Comparison of ENCODE assay signal across 14 cellular contexts in the genomic region with DNA sequence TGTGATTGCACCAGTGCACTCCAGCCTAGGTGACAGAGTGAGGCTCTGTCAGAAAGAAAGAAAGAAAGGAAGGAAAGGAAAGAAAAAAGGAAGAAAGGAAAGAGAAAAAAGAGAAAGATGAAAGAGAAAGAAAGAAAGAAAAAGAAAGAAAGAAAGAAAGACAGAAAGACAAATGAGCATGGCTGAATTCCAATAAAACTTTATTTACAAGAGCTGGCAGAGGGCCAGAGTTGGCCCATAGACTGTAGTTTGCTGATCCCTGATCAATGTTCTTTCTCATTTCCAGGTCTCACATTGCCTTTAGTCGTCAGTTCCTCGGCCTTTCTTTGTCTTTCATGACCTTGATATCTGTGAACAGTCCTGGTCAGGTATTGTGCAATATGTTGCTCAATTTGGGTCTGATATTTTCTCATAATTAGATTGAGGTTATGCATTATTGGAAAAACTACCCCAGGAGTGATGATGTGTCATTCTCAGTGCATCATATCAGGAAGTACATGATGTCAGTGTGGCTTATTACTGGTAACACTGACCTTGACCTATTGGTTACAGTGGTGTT.
DNase-seq lines count a peak whose midpoint lies in the region; FAIRE-seq and TF ChIP-seq lines count a peak whose summit lies in the region.
"Had no signal": no experiment of that assay in that cellular context is flagged by ENCODE, and none has a peak within 500 bp of the region (broad histone marks: within the 10 kb centered on the region; RNA-seq: fewer than 3 reads in every experiment).

No MANE protein-coding gene starts in this region.

- H3K4me2 ChIP-seq in endothelial cell of umbilical vein (ENCODE audit: insufficient read depth, low read length) = peak overlapping the region; percentile 14

- CTCF ChIA-PET in endothelial cell of umbilical vein (lab: Charles Lee) = no interaction called here

- H3K4me3 ChIP-seq in endothelial cell of umbilical vein (replicated peaks in 1 of 3; ENCODE audit: insufficient read depth in 1 of 3, low read depth in 1 of 3, low read length in 3 of 3) (no peak overlapping the region), skeletal muscle cell (ENCODE audit: low read depth, low read length) (no peak overlapping the region)
- H3K4me3 ChIP-seq: upper lobe of right lung had no signal

- intact Hi-C loops in endothelial cell of umbilical vein (cut with micrococcal nuclease) = no loop called here

- DNase-seq in DMS53 (lab: John Stamatoyannopoulos, UW) = peak; percentile 15
- no peak for DNase-seq in DMS53 treated with DMSO at 0.1 percent for 48 hours (lab: John Stamatoyannopoulos, UW; ENCODE audit: unreplicated experiment)
- peak; percentile 83 for DNase-seq in OCI-M1 (lab: John Stamatoyannopoulos, UW)
- peak; percentile 37 for DNase-seq in endothelial cell of umbilical vein (ENCODE audit: low read depth, low spot score)
- DNase-seq in skeletal muscle cell (ENCODE audit: low read depth) = peak; percentile 63
- no peak for DNase-seq in H54 (ENCODE audit: insufficient read length, low spot score)
- DNase-seq in COLO668 (lab: John Stamatoyannopoulos, UW; ENCODE audit: unreplicated experiment) = no peak
- no peak for DNase-seq in activated T-cell treated with anti-CD3 and anti-CD28 coated beads for 4 hours
- DNase-seq: Kasumi-1, NCI-H446, SHP77, upper lobe of right lung had no signal

- no peak overlapping the region for H3K9ac ChIP-seq in endothelial cell of umbilical vein (replicated peaks; ENCODE audit: extremely low read depth, insufficient read depth, low read length)

- H3K4me1 ChIP-seq in endothelial cell of umbilical vein (ENCODE audit: control insufficient read depth, extremely low read depth, insufficient read depth, low read length) = peaks cover 28% of the 10 kb centered on the region

- no peak overlapping the region for H3K27ac ChIP-seq in endothelial cell of umbilical vein (ENCODE audit: insufficient read depth, low read depth, low read length)
- H3K27ac ChIP-seq: 22Rv1, upper lobe of right lung had no signal

- POLR2A ChIA-PET in endothelial cell of umbilical vein (lab: Charles Lee) = no interaction called here

- H3K27me3 ChIP-seq in endothelial cell of umbilical vein (ENCODE audit: control insufficient read depth in 2 of 2, insufficient read depth in 2 of 2, low read length in 2 of 2) = no peaks in the 10 kb centered on the region
- H3K27me3 ChIP-seq: upper lobe of right lung had no signal

- BruUV-seq in endothelial cell of umbilical vein (replicated peaks; lab: Mats Ljungman, UMichigan) = no TSS peak

- TF ChIP-seq CTCF in endothelial cell of umbilical vein (IDR thresholded peaks at IDR 0.05; ENCODE audit: extremely low read depth in 1 of 2, insufficient read depth in 1 of 2, low read depth in 1 of 2, low read length in 2 of 2) = no peak

- no peaks in the 10 kb centered on the region for H3K9me1 ChIP-seq in endothelial cell of umbilical vein (replicated peaks; ENCODE audit: control insufficient read depth, extremely low read depth, insufficient read depth, low read length)

- no peak for TF ChIP-seq POLR2A in endothelial cell of umbilical vein (IDR thresholded peaks at IDR 0.05; ENCODE audit: low read depth, low read length)
- no peak for TF ChIP-seq POLR2A in H54 (IDR thresholded peaks at IDR 0.05; ENCODE audit: low read depth, low read length)

- H3K9me3 ChIP-seq in endothelial cell of umbilical vein (replicated peaks; ENCODE audit: control insufficient read depth, insufficient read depth, low read length) = no peaks in the 10 kb centered on the region
- H3K9me3 ChIP-seq: upper lobe of right lung had no signal

- dilution Hi-C loops in endothelial cell of umbilical vein (cut with MboI; ENCODE audit: extremely low pct_ligation_motif_present, low sequenced_read_pairs) = no loop called here

- no peaks in the 10 kb centered on the region for H3K36me3 ChIP-seq in endothelial cell of umbilical vein (ENCODE audit: control insufficient read depth in 2 of 2, extremely low read depth in 1 of 2, insufficient read depth in 2 of 2, low read length in 2 of 2)
- H3K36me3 ChIP-seq: upper lobe of right lung had no signal

- no peaks in the 10 kb centered on the region for H4K20me1 ChIP-seq in endothelial cell of umbilical vein (replicated peaks; ENCODE audit: control insufficient read depth, extremely low read depth, insufficient read depth, low read length)

- no peaks in the 10 kb centered on the region for H3K79me2 ChIP-seq in endothelial cell of umbilical vein (ENCODE audit: control insufficient read depth, insufficient read depth, low read length)

- peak; percentile 70 for FAIRE-seq in endothelial cell of umbilical vein (lab: Jason Lieb, UNC)
- no peak for FAIRE-seq in H54 (lab: Jason Lieb, UNC)
- FAIRE-seq: islet of Langerhans had no signal

- no peak overlapping the region for H2AFZ ChIP-seq in endothelial cell of umbilical vein (ENCODE audit: low read depth, low read length)

TF ChIP-seq in endothelial cell of umbilical vein, 7 proteins besides CTCF, POLR2A, EP300 and RAD21:
- TF ChIP-seq GATA2 (IDR thresholded peaks at IDR 0.05; ENCODE audit: insufficient read depth, insufficient read length, low read depth, low read length) = no peak
- no peak for TF ChIP-seq EZH2 (IDR thresholded peaks at IDR 0.05; ENCODE audit: borderline replicate concordance, low read depth, low read length, severe bottlenecking)
- peak; percentile 71 for TF ChIP-seq JUN (IDR thresholded peaks at IDR 0.05; ENCODE audit: borderline replicate concordance, insufficient read depth, insufficient read length, low read depth)
- peak; percentile 75 for TF ChIP-seq FOS (IDR thresholded peaks at IDR 0.05; ENCODE audit: borderline replicate concordance, insufficient read depth, low read length)
- TF ChIP-seq MYC (IDR thresholded peaks at IDR 0.05; ENCODE audit: low read depth, low read length) = no peak
- TF ChIP-seq POLR2AphosphoS5 (IDR thresholded peaks at IDR 0.05; ENCODE audit: insufficient read depth, low read depth, low read length) = no peak
- TF ChIP-seq MAX (IDR thresholded peaks at IDR 0.05; ENCODE audit: insufficient read depth, insufficient read length) = no peak

Comparison
In these comparisons a context has a peak if more than half of its experiments do, and no peak if none do; other contexts are left out.
1. DNase-seq: peak in DMS53 (single experiment), OCI-M1 (single experiment), endothelial cell of umbilical vein (single experiment) and skeletal muscle cell (single experiment); none in DMS53 treated with DMSO at 0.1 percent for 48 hours (single experiment), H54 (single experiment), COLO668 (single experiment) and activated T-cell treated with anti-CD3 and anti-CD28 coated beads for 4 hours (single experiment).